Comparison of ENCODE assay signal across 13 cellular contexts in the genomic region with DNA sequence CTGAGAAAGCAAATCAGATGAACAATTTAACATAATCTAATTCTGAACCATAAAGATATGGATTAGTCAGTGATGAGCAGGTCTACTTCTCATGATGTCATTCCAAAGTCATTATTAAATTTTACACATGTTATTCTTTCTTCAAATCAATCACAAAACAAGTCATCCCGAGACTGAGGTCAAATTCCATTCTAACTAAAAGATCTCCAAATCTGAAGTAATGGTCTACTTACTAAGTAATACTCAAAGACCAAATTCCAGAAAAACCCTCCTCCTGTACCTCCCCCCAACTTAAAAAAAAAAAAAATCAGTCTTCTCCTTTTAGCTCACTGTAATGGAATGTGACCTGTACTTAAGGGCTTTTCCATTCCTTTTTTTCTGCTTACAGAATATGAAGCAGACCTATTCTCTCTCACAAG. TPM values are rescaled to one million over a fixed set of nuclear protein-coding genes. Genes with fewer than 3 reads are reported as not detected.
A peak's percentile ranks its signal among the peaks of the same experiment; 100 is the strongest.
DNase-seq lines count a peak whose midpoint lies in the region; ATAC-seq, FAIRE-seq and TF ChIP-seq lines count a peak whose summit lies in the region.
"Had no signal": no experiment of that assay in that cellular context is flagged by ENCODE, and none has a peak within 500 bp of the region (broad histone marks: within the 10 kb centered on the region; RNA-seq: fewer than 3 reads in every experiment).

No MANE protein-coding gene starts in this region.

- no peak for TF ChIP-seq RAD21 in A549 (conservative IDR thresholded peaks at IDR 0.05 in 1 of 2, IDR thresholded peaks at IDR 0.05 in 1 of 2)

- TF ChIP-seq CTCF in A549 (IDR thresholded peaks at IDR 0.05) (no peak), HFFc6 (IDR thresholded peaks at IDR 0.05) (no peak), mammary epithelial cell (conservative IDR thresholded peaks at IDR 0.05 in 1 of 2, IDR thresholded peaks at IDR 0.05 in 1 of 2; ENCODE audit: extremely low read depth in 1 of 2, insufficient read depth in 1 of 2, low read depth in 1 of 2, low read length in 2 of 2) (no peak), lower lobe of right lung (IDR thresholded peaks at IDR 0.05) (no peak)

- in situ Hi-C loops in mammary epithelial cell (cut with MboI; ENCODE audit: low sequenced_read_pairs in 2 of 2): no loop called here

- no peak for ATAC-seq in A549
- peak; percentile 64 to 71 for ATAC-seq in lower lobe of right lung
- no peak for ATAC-seq in GM21723 (IDR thresholded peaks at IDR 0.05; ENCODE audit: unreplicated experiment)
- ATAC-seq in HG02642 (IDR thresholded peaks at IDR 0.05; ENCODE audit: poor library complexity, unreplicated experiment): no peak

- H3K4me3 ChIP-seq in A549: no peak overlapping the region
- H3K4me3 ChIP-seq in mammary epithelial cell (replicated peaks in 1 of 3; ENCODE audit: insufficient read depth in 1 of 3, low read depth in 2 of 3, low read length in 3 of 3): no peak overlapping the region
- H3K4me3 ChIP-seq in lower lobe of right lung: no peak overlapping the region

- POLR2A ChIA-PET in A549 (lab: Yijun Ruan, JAX): no interaction called here

- BruUV-seq in mammary epithelial cell (replicated peaks; lab: Mats Ljungman, UMichigan): no TSS peak

- H3K27ac ChIP-seq in A549: no peak overlapping the region
- peak overlapping the region; percentile 62 for H3K27ac ChIP-seq in mammary epithelial cell (ENCODE audit: insufficient read depth, low read depth, low read length)
- H3K27ac ChIP-seq in lower lobe of right lung: peak overlapping the region; percentile 63
- H3K27ac ChIP-seq: C4-2B had no signal

- 20% methylated on average over 1 of the region's 1 CpG for WGBS in A549 (ENCODE audit: missing lambda C conversion rate)
- 0% methylated on average over 1 of the region's 1 CpG for WGBS in mammary epithelial cell (ENCODE audit: low coverage, missing lambda C conversion rate)

- H3K27me3 ChIP-seq in mammary epithelial cell (ENCODE audit: insufficient read depth, low read length) (no peaks in the 10 kb centered on the region), lower lobe of right lung (ENCODE audit: low read depth) (no peaks in the 10 kb centered on the region)

- H3K4me1 Mint-ChIP-seq in HFFc6 (ENCODE audit: low read depth): peaks cover 90% of the 10 kb centered on the region

- H3K36me3 ChIP-seq in mammary epithelial cell (ENCODE audit: insufficient read depth, low read length): no peaks in the 10 kb centered on the region
- peaks cover 16% of the 10 kb centered on the region for H3K36me3 ChIP-seq in lower lobe of right lung

- no peak overlapping the region for H3K9ac ChIP-seq in mammary epithelial cell (ENCODE audit: insufficient read depth, low read length)

- H3K27ac Mint-ChIP-seq in HFFc6: peak overlapping the region; percentile 60
- H3K27ac Mint-ChIP-seq: activated naive CD8-positive, alpha-beta T cell treated with anti-CD3 and anti-CD28 coated beads, Interleukin-2, amount 10 ng/mL, durations not matched to agents 7 days and 5 days had no signal

- intact Hi-C loops in mammary epithelial cell (cut with micrococcal nuclease) (no loop called here), lower lobe of right lung (cut with DNase I) (no loop called here)

- no peak for TF ChIP-seq POLR2A in A549 (IDR thresholded peaks at IDR 0.05; ENCODE audit: low read length)

- peaks cover 73% of the 10 kb centered on the region for H3K4me1 ChIP-seq in A549
- H3K4me1 ChIP-seq in mammary epithelial cell (ENCODE audit: insufficient read depth, low read length): peaks cover 43% of the 10 kb centered on the region
- H3K4me1 ChIP-seq in lower lobe of right lung: peaks cover 70% of the 10 kb centered on the region

- peak overlapping the region; percentile 33; the same call in 2 of the 3 replicates for H3K4me2 ChIP-seq in A549
- H3K4me2 ChIP-seq in mammary epithelial cell (ENCODE audit: insufficient read depth, low read depth, low read length): peak overlapping the region; percentile 43

- dilution Hi-C loops in mammary epithelial cell (cut with HindIII; ENCODE audit: low sequenced_read_pairs): no loop called here

- no peak for TF ChIP-seq EP300 in A549 (IDR thresholded peaks at IDR 0.05)

- H2AFZ ChIP-seq in mammary epithelial cell (ENCODE audit: low read depth, low read length): no peak overlapping the region

- peak overlapping the region; percentile 31 for H3K4me3 Mint-ChIP-seq in HFFc6
- H3K4me3 Mint-ChIP-seq: activated naive CD8-positive, alpha-beta T cell treated with anti-CD3 and anti-CD28 coated beads, Interleukin-2, amount 10 ng/mL, durations not matched to agents 7 days and 5 days had no signal

- H3K79me2 ChIP-seq in mammary epithelial cell (ENCODE audit: insufficient read depth, low read length): peaks cover 84% of the 10 kb centered on the region

- CTCF ChIA-PET in A549 (lab: Yijun Ruan, JAX) (interaction anchor here (0.7 to 1.9 kb wide), 4 partner anchors 37 to 534 kb away, joined by 3 to 6 read pairs (median 3); partner anchors contain the start of gene HBEGF), mammary epithelial cell (lab: Charles Lee; ENCODE audit: low non-redundant PET) (interaction anchor here (0.6 to 0.7 kb wide), 2 partner anchors 145 to 1663 kb away, joined by 3 to 5 read pairs; no protein-coding TSS in a partner anchor)

- H3K36me3 Mint-ChIP-seq in HFFc6 (ENCODE audit: low read depth): peaks cover 11% of the 10 kb centered on the region; the same call in 1 of the 2 replicates

- no peaks in the 10 kb centered on the region for H3K9me3 Mint-ChIP-seq in HFFc6
- H3K9me3 Mint-ChIP-seq: activated naive CD8-positive, alpha-beta T cell treated with anti-CD3 and anti-CD28 coated beads, Interleukin-2, amount 10 ng/mL, durations not matched to agents 7 days and 5 days had no signal

- FAIRE-seq in A549 (lab: Jason Lieb, UNC): no peak

- DNase-seq in A549 (ENCODE audit: low read depth in 1 of 2, low spot score in 1 of 2) (no peak), HFFc6 (peak; percentile 47), mammary epithelial cell (peak; percentile 72), lower lobe of right lung (no peak), HuH-7 (ENCODE audit: low spot score) (no peak), AG08395 (ENCODE audit: low spot score) (no peak)
- DNase-seq: activated naive CD8-positive, alpha-beta T cell treated with anti-CD3 and anti-CD28 coated beads, Interleukin-2, amount 10 ng/mL, durations not matched to agents 7 days and 5 days; foreskin melanocyte; NCI-H1092; RPMI8226 had no signal

- H3K9me3 ChIP-seq in A549: no peaks in the 10 kb centered on the region
- no peaks in the 10 kb centered on the region for H3K9me3 ChIP-seq in mammary epithelial cell (replicated peaks; ENCODE audit: insufficient read depth, low read length)
- no peaks in the 10 kb centered on the region for H3K9me3 ChIP-seq in lower lobe of right lung

- no peaks in the 10 kb centered on the region for H3K27me3 Mint-ChIP-seq in HFFc6 (ENCODE audit: insufficient read depth)
- H3K27me3 Mint-ChIP-seq: activated naive CD8-positive, alpha-beta T cell treated with anti-CD3 and anti-CD28 coated beads, Interleukin-2, amount 10 ng/mL, durations not matched to agents 7 days and 5 days had no signal

- no peaks in the 10 kb centered on the region for H4K20me1 ChIP-seq in mammary epithelial cell (ENCODE audit: insufficient read depth, low read length)

TF ChIP-seq in A549, 52 proteins besides CTCF, POLR2A, EP300 and RAD21 (continues in another document):
- TF ChIP-seq, protein P1, sequence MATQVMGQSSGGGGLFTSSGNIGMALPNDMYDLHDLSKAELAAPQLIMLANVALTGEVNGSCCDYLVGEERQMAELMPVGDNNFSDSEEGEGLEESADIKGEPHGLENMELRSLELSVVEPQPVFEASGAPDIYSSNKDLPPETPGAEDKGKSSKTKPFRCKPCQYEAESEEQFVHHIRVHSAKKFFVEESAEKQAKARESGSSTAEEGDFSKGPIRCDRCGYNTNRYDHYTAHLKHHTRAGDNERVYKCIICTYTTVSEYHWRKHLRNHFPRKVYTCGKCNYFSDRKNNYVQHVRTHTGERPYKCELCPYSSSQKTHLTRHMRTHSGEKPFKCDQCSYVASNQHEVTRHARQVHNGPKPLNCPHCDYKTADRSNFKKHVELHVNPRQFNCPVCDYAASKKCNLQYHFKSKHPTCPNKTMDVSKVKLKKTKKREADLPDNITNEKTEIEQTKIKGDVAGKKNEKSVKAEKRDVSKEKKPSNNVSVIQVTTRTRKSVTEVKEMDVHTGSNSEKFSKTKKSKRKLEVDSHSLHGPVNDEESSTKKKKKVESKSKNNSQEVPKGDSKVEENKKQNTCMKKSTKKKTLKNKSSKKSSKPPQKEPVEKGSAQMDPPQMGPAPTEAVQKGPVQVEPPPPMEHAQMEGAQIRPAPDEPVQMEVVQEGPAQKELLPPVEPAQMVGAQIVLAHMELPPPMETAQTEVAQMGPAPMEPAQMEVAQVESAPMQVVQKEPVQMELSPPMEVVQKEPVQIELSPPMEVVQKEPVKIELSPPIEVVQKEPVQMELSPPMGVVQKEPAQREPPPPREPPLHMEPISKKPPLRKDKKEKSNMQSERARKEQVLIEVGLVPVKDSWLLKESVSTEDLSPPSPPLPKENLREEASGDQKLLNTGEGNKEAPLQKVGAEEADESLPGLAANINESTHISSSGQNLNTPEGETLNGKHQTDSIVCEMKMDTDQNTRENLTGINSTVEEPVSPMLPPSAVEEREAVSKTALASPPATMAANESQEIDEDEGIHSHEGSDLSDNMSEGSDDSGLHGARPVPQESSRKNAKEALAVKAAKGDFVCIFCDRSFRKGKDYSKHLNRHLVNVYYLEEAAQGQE (IDR thresholded peaks at IDR 0.05): no peak
- no peak for TF ChIP-seq CBX2 (IDR thresholded peaks at IDR 0.05; ENCODE audit: borderline replicate concordance, low read depth)

RNA-seq across cellular contexts. Expression of gene PFDN1, which starts 4.7 kb away (rescaled TPM):
- polyA plus RNA-seq in A549 (2011; rRNA removed): 90.4 and 97.0 TPM in 2 replicates
- 80.9 and 104 TPM in 2 replicates for polyA plus RNA-seq in A549 (2012; cell fraction: cytosol; rRNA removed)
- 51.2 and 56.7 TPM in 2 replicates for polyA plus RNA-seq in A549 (2012; cell fraction: nucleus; rRNA removed)
- 201 to 239 TPM (median 226 TPM) in 3 replicates for polyA plus RNA-seq in A549 (2017; fragmentation: RNase III; extraction: RNeasy Plus Mini Kit Qiagen cat#74134 plus additional on column Dnase treatment)
- 58.8 and 72.3 TPM in 2 replicates for polyA minus RNA-seq in A549 (2011; rRNA and poly(A)+ RNA removed)
- total RNA-seq in HFFc6 (2021; fragmentation: NEBNext Ultra II Directional; extraction: Animal tissue kit (Norgen Biotek cat#: 25700)): 10 to 100 TPM; 75.0 to 95.8 (median 89.0) TPM
- 10 to 100 TPM; 64.0 to 65.0 TPM for total RNA-seq in mammary epithelial cell
- polyA plus RNA-seq in mammary epithelial cell: 92.4 TPM
- 130 TPM for polyA minus RNA-seq in mammary epithelial cell
- total RNA-seq in lower lobe of right lung: 47.1 TPM

RNA-seq across cellular contexts. Expression of gene HBEGF, which starts 48.2 kb away (rescaled TPM):
- polyA plus RNA-seq in A549 (2011; rRNA removed) (4.2 and 5.0 TPM in 2 replicates), A549 (2017; fragmentation: RNase III; extraction: RNeasy Plus Mini Kit Qiagen cat#74134 plus additional on column Dnase treatment) (3.4 to 5.1 TPM (median 3.5 TPM) in 3 replicates), mammary epithelial cell (31.9 TPM)
- 3.0 and 4.3 TPM in 2 replicates for polyA plus RNA-seq in A549 (2012; cell fraction: cytosol; rRNA removed)
- polyA plus RNA-seq in A549 (2012; cell fraction: nucleus; rRNA removed): 4.0 and 6.1 TPM in 2 replicates
- 1.3 and 1.4 TPM in 2 replicates for polyA minus RNA-seq in A549 (2011; rRNA and poly(A)+ RNA removed)
- total RNA-seq in HFFc6 (2021; fragmentation: NEBNext Ultra II Directional; extraction: Animal tissue kit (Norgen Biotek cat#: 25700)): 10 to 100 TPM in 1 of 6 experiments, 1 to 10 TPM in 5; 5.6 to 10.2 (median 6.9) TPM
- total RNA-seq in mammary epithelial cell (100 to 1,000 TPM in 1 of 2 donors, 10 to 100 TPM in 1; 32.5 to 116 TPM), lower lobe of right lung (43.2 TPM)
- 38.5 TPM for polyA minus RNA-seq in mammary epithelial cell

Comparison
In these comparisons a context has a peak if more than half of its experiments do, and no peak if none do; other contexts are left out.
1. ATAC-seq: peak in lower lobe of right lung (2 of 2); none in A549 (0 of 2), GM21723 (single experiment) and HG02642 (single experiment).
2. DNase-seq: peak in HFFc6 (single experiment) and mammary epithelial cell (single experiment); none in A549 (0 of 2), lower lobe of right lung (single experiment), HuH-7 (single experiment) and AG08395 (single experiment).
3. H3K27ac ChIP-seq: peak in mammary epithelial cell (single experiment) and lower lobe of right lung (single experiment); none in A549 (0 of 2).